ENCODE assay signal across 8 cellular contexts in the genomic region with DNA sequence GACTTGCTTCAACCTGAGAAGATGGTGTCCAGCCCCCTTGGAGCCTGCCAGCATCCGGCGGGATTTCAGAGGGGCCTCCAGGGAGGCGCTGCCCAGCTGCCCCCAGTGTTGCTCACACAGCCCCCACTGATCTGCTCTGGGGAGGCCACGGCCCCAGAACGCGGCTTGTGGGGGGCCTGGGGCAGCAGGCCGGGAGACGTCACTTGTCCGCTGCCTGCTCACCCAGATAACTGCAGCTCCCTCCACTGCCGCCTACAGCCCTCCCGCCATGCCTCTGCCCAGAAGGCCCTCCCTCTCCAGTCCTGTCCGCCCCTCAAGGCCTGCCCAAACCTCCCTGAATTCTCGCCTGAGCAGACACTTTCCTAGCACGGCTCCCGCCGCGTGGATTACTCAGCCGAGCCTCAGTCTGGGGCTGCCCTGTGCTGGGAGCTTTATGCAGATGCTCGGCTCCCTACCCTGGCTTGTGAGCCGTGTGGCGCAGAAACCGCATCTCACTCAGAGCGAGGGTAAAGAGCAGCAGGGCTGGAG. TPM values are rescaled to one million over a fixed set of nuclear protein-coding genes. Genes with fewer than 3 reads are reported as not detected.
A peak's percentile ranks its signal among the peaks of the same experiment; 100 is the strongest.
DNase-seq lines count a peak whose midpoint lies in the region; ATAC-seq, FAIRE-seq and TF ChIP-seq lines count a peak whose summit lies in the region.

No MANE protein-coding gene starts in this region.

- 15% methylated on average over 23 of the region's 23 CpGs for WGBS in K562 (ENCODE audit: insufficient coverage, low coverage, missing lambda C conversion rate)

- H3K9me1 ChIP-seq in K562 (ENCODE audit: control insufficient read depth, insufficient read depth, low read length), result no peaks in the 10 kb centered on the region

- peak overlapping the region; percentile 69 for H2AFZ ChIP-seq in K562 (ENCODE audit: low read depth, low read length)

- peak overlapping the region; percentile 80 for H3K4me2 ChIP-seq in K562 (ENCODE audit: insufficient read depth, low read length)

- no peaks in the 10 kb centered on the region for H3K36me3 Mint-ChIP-seq in CD4-positive, CD25-positive, alpha-beta regulatory T cell

- POLR2A ChIA-PET in K562 (lab: Yijun Ruan, JAX), result interaction anchor here (0.6 to 3.7 kb wide), 7 partner anchors 27 to 295 kb away, joined by 3 to 19 read pairs (median 3); no protein-coding TSS in a partner anchor

- no peak for TF ChIP-seq EP300 in K562 (IDR thresholded peaks at IDR 0.05; ENCODE audit: low read length)

- no peak overlapping the region for H3K27ac ChIP-seq in CD4-positive, CD25-positive, alpha-beta regulatory T cell (ENCODE audit: insufficient read depth, low read length, poor library complexity, severe bottlenecking)
- H3K27ac ChIP-seq in K562 (ENCODE audit: extremely low read depth, low read depth, low read length), result no peak overlapping the region

- H3K4me1 Mint-ChIP-seq in CD4-positive, CD25-positive, alpha-beta regulatory T cell, result peaks cover 0 to 19% (median 10%) of the 10 kb centered on the region in 4 donors
- H3K4me1 Mint-ChIP-seq in stimulated activated naive CD8-positive, alpha-beta T cell treated with anti-CD3 and anti-CD28 coated beads, Interleukin-15, amount 100 ng/mL, for 72 hours, result peaks cover 53% of the 10 kb centered on the region

- H3K27ac Mint-ChIP-seq in CD4-positive, CD25-positive, alpha-beta regulatory T cell, result peak overlapping the region in 1 of 3 donors; percentile 79
- peak overlapping the region; percentile 19 to 84 for H3K27ac Mint-ChIP-seq in stimulated activated naive CD8-positive, alpha-beta T cell treated with anti-CD3 and anti-CD28 coated beads, Interleukin-15, amount 100 ng/mL, for 72 hours

- no peaks in the 10 kb centered on the region for H3K36me3 ChIP-seq in CD4-positive, CD25-positive, alpha-beta regulatory T cell (ENCODE audit: control insufficient read depth, insufficient read depth, low read length)
- H3K36me3 ChIP-seq in K562 (ENCODE audit: control insufficient read depth, insufficient read depth, low read length), result no peaks in the 10 kb centered on the region
- no peaks in the 10 kb centered on the region for H3K36me3 ChIP-seq in MG63

- H3K79me2 ChIP-seq in K562 (ENCODE audit: control insufficient read depth, insufficient read depth, low read length), result peaks cover 15% of the 10 kb centered on the region

- H3K4me1 ChIP-seq in CD4-positive, CD25-positive, alpha-beta regulatory T cell (ENCODE audit: control insufficient read depth, insufficient read depth, low read length, poor library complexity, severe bottlenecking), result peaks cover 24% of the 10 kb centered on the region
- peaks cover 19 to 37% of the 10 kb centered on the region in 2 experiments; a peak in 4 of 5 replicates for H3K4me1 ChIP-seq in K562 (replicated peaks in 1 of 2; ENCODE audit: control insufficient read depth in 2 of 2, insufficient read depth in 2 of 2, low read length in 2 of 2)

- H3K27me3 ChIP-seq in CD4-positive, CD25-positive, alpha-beta regulatory T cell (ENCODE audit: control insufficient read depth, insufficient read depth, low read length), result peaks cover 29% of the 10 kb centered on the region
- H3K27me3 ChIP-seq in K562 (ENCODE audit: control insufficient read depth in 2 of 2, insufficient read depth in 2 of 2, low read length in 2 of 2), result peaks cover 9 to 11% of the 10 kb centered on the region in 2 experiments; a peak in 4 of 5 replicates
- H3K27me3 ChIP-seq in MG63, result peaks cover 26% of the 10 kb centered on the region

- ATAC-seq in CD4-positive, CD25-positive, alpha-beta regulatory T cell (ENCODE audit: low read depth in 2 of 2), result no peak
- ATAC-seq in K562, result peak; percentile 77
- ATAC-seq in stimulated activated naive CD8-positive, alpha-beta T cell treated with anti-CD3 and anti-CD28 coated beads, Interleukin-15, amount 100 ng/mL, for 72 hours, result peak; percentile 75

- no TSS peak for BruUV-seq in K562 (replicated peaks; lab: Mats Ljungman, UMichigan)

- H3K27me3 Mint-ChIP-seq in CD4-positive, CD25-positive, alpha-beta regulatory T cell, result peaks cover 47% of the 10 kb centered on the region
- peaks cover 35% of the 10 kb centered on the region for H3K27me3 Mint-ChIP-seq in stimulated activated naive CD8-positive, alpha-beta T cell treated with anti-CD3 and anti-CD28 coated beads, Interleukin-15, amount 100 ng/mL, for 72 hours

- intact Hi-C loops in K562 (cut with micrococcal nuclease), result loop anchor here (10.0 kb wide), 2 partner anchors 241 to 841 kb away; no protein-coding TSS in a partner anchor

- CTCF ChIA-PET in K562 (lab: Yijun Ruan, JAX; ENCODE audit: low intra/inter-chr PET ratio), result no interaction called here

- TF ChIP-seq POLR2A in K562 (conservative IDR thresholded peaks at IDR 0.05), result peak; percentile 26; the same call in 1 of the 2 replicates

- peak overlapping the region; percentile 68 to 85 (median 72) for H3K4me3 Mint-ChIP-seq in CD4-positive, CD25-positive, alpha-beta regulatory T cell
- H3K4me3 Mint-ChIP-seq in stimulated activated naive CD8-positive, alpha-beta T cell treated with anti-CD3 and anti-CD28 coated beads, Interleukin-15, amount 100 ng/mL, for 72 hours, result peak overlapping the region; percentile 91 to 93

- no peak overlapping the region for H3K4me3 ChIP-seq in CD4-positive, CD25-positive, alpha-beta regulatory T cell (ENCODE audit: low read depth, low read length)
- peak overlapping the region; percentile 2; the same call in 1 of the 2 replicates for H3K4me3 ChIP-seq in K562
- no peak overlapping the region for H3K4me3 ChIP-seq in MG63

- no peak for TF ChIP-seq RAD21 in K562 (CRISPR knock-in tag; conservative IDR thresholded peaks at IDR 0.05 in 1 of 2, IDR thresholded peaks at IDR 0.05 in 1 of 2)

- 0 out of 6 replicates have a peak, but pooled peaks of 1 of the 3 experiments have one; percentile 2 for TF ChIP-seq CTCF in K562 (IDR thresholded peaks at IDR 0.05 in 2 of 3, conservative IDR thresholded peaks at IDR 0.05 in 1 of 3; ENCODE audit: insufficient read depth in 2 of 3, low read depth in 1 of 3, low read length in 3 of 3)

- H3K9me3 Mint-ChIP-seq in CD4-positive, CD25-positive, alpha-beta regulatory T cell, result peaks cover 0 to 1% (median 0%) of the 10 kb centered on the region in 7 donors
- no peaks in the 10 kb centered on the region for H3K9me3 Mint-ChIP-seq in stimulated activated naive CD8-positive, alpha-beta T cell treated with anti-CD3 and anti-CD28 coated beads, Interleukin-15, amount 100 ng/mL, for 72 hours

- peak overlapping the region; percentile 7 to 89; a peak in 3 of 4 replicates for H3K9ac ChIP-seq in K562 (ENCODE audit: insufficient read depth in 1 of 2, low read depth in 2 of 2, low read length in 2 of 2)

- no peak for FAIRE-seq in K562 (lab: Jason Lieb, UNC)

- DNase-seq in CD4-positive, CD25-positive, alpha-beta regulatory T cell, result peak in 1 of 3 donors; percentile 22
- DNase-seq in NCI-H2107 treated with DMSO at 0.1 percent for 48 hours (lab: John Stamatoyannopoulos, UW; ENCODE audit: unreplicated experiment) (peak; percentile 81), K562 (ENCODE audit: extremely low read depth in 1 of 4, low spot score in 3 of 4) (peak; percentile 51 to 82 (median 64)), medulla oblongata (ENCODE audit: extremely low spot score) (peak; percentile 36), MG63 (no peak), NCI-H2029 (lab: John Stamatoyannopoulos, UW) (no peak), NCI-H187 treated with DMSO at 0.1 percent for 48 hours (lab: John Stamatoyannopoulos, UW) (no peak)
- peak; percentile 52 to 60 for DNase-seq in stimulated activated naive CD8-positive, alpha-beta T cell treated with anti-CD3 and anti-CD28 coated beads, Interleukin-15, amount 100 ng/mL, for 72 hours

- no peaks in the 10 kb centered on the region for H4K20me1 ChIP-seq in K562 (replicated peaks; ENCODE audit: control insufficient read depth, insufficient read depth, low read length)

- in situ Hi-C loops in K562 (cut with MboI), result no loop called here

- no peaks in the 10 kb centered on the region for H3K9me3 ChIP-seq in CD4-positive, CD25-positive, alpha-beta regulatory T cell (ENCODE audit: control insufficient read depth in 2 of 2, low read length in 2 of 2)
- H3K9me3 ChIP-seq in K562 (replicated peaks; ENCODE audit: control insufficient read depth, insufficient read depth, low read depth, low read length) (no peaks in the 10 kb centered on the region), MG63 (no peaks in the 10 kb centered on the region)

RNA-seq across cellular contexts. Expression of gene ADIPOQ, which starts 17.2 kb away (rescaled TPM):
- total RNA-seq in CD4-positive, CD25-positive, alpha-beta regulatory T cell, result not detected
- polyA plus RNA-seq in CD4-positive, CD25-positive, alpha-beta regulatory T cell, result not detected
- total RNA-seq in K562 (2011; cell fraction: chromatin; rRNA removed; ENCODE audit: low replicate concordance), result not detected in 2 replicates
- 0.13 TPM in 1 of 2 replicates, not detected in the other for total RNA-seq in K562 (2011; cell fraction: nucleolus; rRNA removed)
- not detected in 2 replicates for total RNA-seq in K562 (2011; cell fraction: nucleoplasm; rRNA removed)
- not detected in 2 replicates for total RNA-seq in K562 (2014; rRNA removed)
- not detected in 2 replicates for total RNA-seq in K562 (2014; rRNA removed; fragmentation: Illumina TruSeq; extraction: Trizol)
- not detected in 2 replicates for total RNA-seq in K562 (2015; rRNA removed; fragmentation: Illumina TruSeq; extraction: Trizol)
- total RNA-seq in K562 (2021), result 0.04 TPM in 1 of 2 replicates, not detected in the other
- 0.01 and 0.03 TPM in 2 replicates for polyA plus RNA-seq in K562 (2011; rRNA removed)
- 0.01 TPM in 1 of 2 replicates, not detected in the other for polyA plus RNA-seq in K562 (2011; cell fraction: cytosol; rRNA removed)
- polyA plus RNA-seq in K562 (2011; cell fraction: nucleus; rRNA removed), result not detected in 2 replicates
- polyA plus RNA-seq in K562 (2012), result 0.01 TPM in 1 of 2 replicates, not detected in the other
- polyA plus RNA-seq in K562 (2014; fragmentation: Illumina TruSeq; extraction: Trizol), result 0.04 TPM in 2 replicates
- under 1 TPM; 0.01 to 0.03 TPM for polyA plus RNA-seq in K562 (2014; fragmentation: Nextera tagmentation; extraction: Ambion mirVana)
- polyA plus RNA-seq in K562 (2014; rRNA removed), result 0.03 TPM in 1 of 2 replicates, not detected in the other
- not detected in 2 replicates for polyA minus RNA-seq in K562 (2011; rRNA and poly(A)+ RNA removed)
- not detected in 2 replicates for polyA minus RNA-seq in K562 (2011; cell fraction: cytosol; rRNA and poly(A)+ RNA removed)
- not detected in 2 replicates for polyA minus RNA-seq in K562 (2011; cell fraction: nucleus; rRNA and poly(A)+ RNA removed)
- total RNA-seq in MG63 (2014; rRNA removed; shearing (Covaris generic); ENCODE audit: low replicate concordance), result not detected in 2 replicates

RNA-seq across cellular contexts. Expression of gene RFC4, which starts 19.1 kb away (rescaled TPM):
- total RNA-seq in CD4-positive, CD25-positive, alpha-beta regulatory T cell, result 16.8 TPM
- 10 to 100 TPM; 15.6 to 40.2 (median 24.9) TPM for polyA plus RNA-seq in CD4-positive, CD25-positive, alpha-beta regulatory T cell
- total RNA-seq in K562 (2011; cell fraction: chromatin; rRNA removed; ENCODE audit: low replicate concordance), result 83.7 and 192 TPM in 2 replicates
- total RNA-seq in K562 (2011; cell fraction: nucleolus; rRNA removed), result 38.6 and 48.2 TPM in 2 replicates
- 72.6 and 72.7 TPM in 2 replicates for total RNA-seq in K562 (2011; cell fraction: nucleoplasm; rRNA removed)
- total RNA-seq in K562 (2014; rRNA removed), result 127 and 138 TPM in 2 replicates
- 191 and 198 TPM in 2 replicates for total RNA-seq in K562 (2014; rRNA removed; fragmentation: Illumina TruSeq; extraction: Trizol)
- 162 and 180 TPM in 2 replicates for total RNA-seq in K562 (2015; rRNA removed; fragmentation: Illumina TruSeq; extraction: Trizol)
- total RNA-seq in K562 (2021), result 109 and 122 TPM in 2 replicates
- polyA plus RNA-seq in K562 (2011; rRNA removed), result 84.9 and 105 TPM in 2 replicates
- polyA plus RNA-seq in K562 (2011; cell fraction: cytosol; rRNA removed), result 19.1 and 34.8 TPM in 2 replicates
- polyA plus RNA-seq in K562 (2011; cell fraction: nucleus; rRNA removed), result 177 and 244 TPM in 2 replicates
- 127 and 129 TPM in 2 replicates for polyA plus RNA-seq in K562 (2012)
- 161 and 181 TPM in 2 replicates for polyA plus RNA-seq in K562 (2014; fragmentation: Illumina TruSeq; extraction: Trizol)
- polyA plus RNA-seq in K562 (2014; fragmentation: Nextera tagmentation; extraction: Ambion mirVana), result 100 to 1,000 TPM; 180 to 227 TPM
- 166 and 195 TPM in 2 replicates for polyA plus RNA-seq in K562 (2014; rRNA removed)
- 44.9 and 47.6 TPM in 2 replicates for polyA minus RNA-seq in K562 (2011; rRNA and poly(A)+ RNA removed)
- polyA minus RNA-seq in K562 (2011; cell fraction: cytosol; rRNA and poly(A)+ RNA removed), result 28.5 and 30.7 TPM in 2 replicates
- 28.0 and 43.4 TPM in 2 replicates for polyA minus RNA-seq in K562 (2011; cell fraction: nucleus; rRNA and poly(A)+ RNA removed)
- 51.6 and 65.3 TPM in 2 replicates for total RNA-seq in MG63 (2014; rRNA removed; shearing (Covaris generic); ENCODE audit: low replicate concordance)

RNA-seq across cellular contexts. Expression of gene EIF4A2, which starts 42.0 kb away (rescaled TPM):
- 900 TPM for total RNA-seq in CD4-positive, CD25-positive, alpha-beta regulatory T cell
- 100 to 1,000 TPM; 203 to 253 (median 230) TPM for polyA plus RNA-seq in CD4-positive, CD25-positive, alpha-beta regulatory T cell
- total RNA-seq in K562 (2011; cell fraction: chromatin; rRNA removed; ENCODE audit: low replicate concordance), result 907 and 2,185 TPM in 2 replicates
- total RNA-seq in K562 (2011; cell fraction: nucleolus; rRNA removed), result 596 and 759 TPM in 2 replicates
- 826 and 984 TPM in 2 replicates for total RNA-seq in K562 (2011; cell fraction: nucleoplasm; rRNA removed)
- total RNA-seq in K562 (2014; rRNA removed) (307 and 311 TPM in 2 replicates), K562 (2014; rRNA removed; fragmentation: Illumina TruSeq; extraction: Trizol) (509 and 525 TPM in 2 replicates), K562 (2015; rRNA removed; fragmentation: Illumina TruSeq; extraction: Trizol) (454 and 491 TPM in 2 replicates), K562 (2021) (314 and 345 TPM in 2 replicates)
- polyA plus RNA-seq in K562 (2011; rRNA removed) (610 and 754 TPM in 2 replicates), K562 (2014; fragmentation: Illumina TruSeq; extraction: Trizol) (348 and 435 TPM in 2 replicates), K562 (2014; fragmentation: Nextera tagmentation; extraction: Ambion mirVana) (100 to 1,000 TPM; 329 to 333 TPM), K562 (2014; rRNA removed) (486 and 488 TPM in 2 replicates)
- polyA plus RNA-seq in K562 (2011; cell fraction: cytosol; rRNA removed), result 99.9 and 649 TPM in 2 replicates
- polyA plus RNA-seq in K562 (2011; cell fraction: nucleus; rRNA removed), result 835 and 1,465 TPM in 2 replicates
- polyA plus RNA-seq in K562 (2012), result 245 and 306 TPM in 2 replicates
- polyA minus RNA-seq in K562 (2011; rRNA and poly(A)+ RNA removed), result 799 and 873 TPM in 2 replicates
- polyA minus RNA-seq in K562 (2011; cell fraction: cytosol; rRNA and poly(A)+ RNA removed), result 331 and 423 TPM in 2 replicates
- 872 and 1,595 TPM in 2 replicates for polyA minus RNA-seq in K562 (2011; cell fraction: nucleus; rRNA and poly(A)+ RNA removed)
- 340 and 530 TPM in 2 replicates for total RNA-seq in MG63 (2014; rRNA removed; shearing (Covaris generic); ENCODE audit: low replicate concordance)

Comparison
In these comparisons a context has a peak if more than half of its experiments do, and no peak if none do; other contexts are left out.
1. ATAC-seq: peak in K562 (single experiment) and stimulated activated naive CD8-positive, alpha-beta T cell treated with anti-CD3 and anti-CD28 coated beads, Interleukin-15, amount 100 ng/mL, for 72 hours (single experiment); none in CD4-positive, CD25-positive, alpha-beta regulatory T cell (0 of 2).
2. DNase-seq: peak in NCI-H2107 treated with DMSO at 0.1 percent for 48 hours (single experiment), K562 (4 of 4), medulla oblongata (single experiment) and stimulated activated naive CD8-positive, alpha-beta T cell treated with anti-CD3 and anti-CD28 coated beads, Interleukin-15, amount 100 ng/mL, for 72 hours (2 of 2); none in MG63 (single experiment), NCI-H2029 (single experiment) and NCI-H187 treated with DMSO at 0.1 percent for 48 hours (single experiment).